1 cellular context compared by ENCODE assay signal in genomic region chr20:20410678-20411077, GRCh38.
TF ChIP-seq lines count a peak whose summit lies in the region.

No MANE protein-coding gene starts in this region.

TF ChIP-seq in H1, 55 proteins besides CTCF, POLR2A, EP300 and RAD21 (continued from another document):
- TF ChIP-seq POU5F1 (IDR thresholded peaks at IDR 0.05; ENCODE audit: low read depth, low read length), result no peak
- no peak for TF ChIP-seq CBX5 (IDR thresholded peaks at IDR 0.05; ENCODE audit: low read depth, low read length)
- no peak for TF ChIP-seq TAF7 (optimal IDR thresholded peaks at IDR 0.05; ENCODE audit: borderline replicate concordance, low read depth, low read length)
- TF ChIP-seq KDM4A (IDR thresholded peaks at IDR 0.05; ENCODE audit: low read depth, low read length, severe bottlenecking), result no peak
- TF ChIP-seq RBBP5 (IDR thresholded peaks at IDR 0.05; ENCODE audit: borderline replicate concordance, low read depth, low read length), result no peak
